Comparison of ENCODE assay signal across 21 cellular contexts in the genomic region with DNA sequence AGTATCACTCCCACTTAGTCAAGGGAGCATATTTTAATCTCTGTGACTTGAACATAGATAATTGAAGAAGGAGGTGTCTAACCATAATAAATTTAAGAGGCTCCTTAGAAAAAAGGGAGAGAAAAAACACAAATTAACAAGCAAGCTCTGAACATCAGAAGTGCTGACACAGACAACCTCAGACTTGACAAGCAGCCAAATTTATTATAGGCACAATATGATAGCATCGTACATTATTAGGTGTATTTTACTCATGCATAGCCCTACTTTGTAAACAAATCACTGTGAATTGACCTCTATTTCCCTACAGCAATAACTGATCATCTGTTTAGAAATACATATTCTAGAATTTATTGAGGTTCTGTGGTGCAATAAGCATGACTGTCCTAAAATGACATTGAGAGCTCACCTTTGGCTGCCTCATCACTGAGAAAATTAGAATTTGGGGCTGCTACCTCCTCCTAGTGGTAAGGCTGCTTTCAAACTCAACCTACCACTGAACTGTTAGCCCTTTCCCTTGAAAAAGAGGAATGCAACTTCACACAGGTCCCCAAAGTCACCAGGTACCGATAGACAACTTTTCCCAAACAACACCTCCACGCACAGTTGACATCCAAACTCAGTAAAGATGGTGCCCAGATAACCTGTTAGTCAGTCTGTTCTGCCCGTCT.
DNase-seq lines count a peak whose midpoint lies in the region; ATAC-seq and TF ChIP-seq lines count a peak whose summit lies in the region.
"Had no signal": no experiment of that assay in that cellular context is flagged by ENCODE, and none has a peak within 500 bp of the region (broad histone marks: within the 10 kb centered on the region; RNA-seq: fewer than 3 reads in every experiment).

No MANE protein-coding gene starts in this region.

- no peak for DNase-seq in GM20000 (ENCODE audit: low spot score)
- no peak for DNase-seq in MM.1S
- no peak for DNase-seq in astrocyte of the spinal cord (ENCODE audit: low read depth, low spot score)
- DNase-seq in kidney epithelial cell (ENCODE audit: low read depth), result no peak
- no peak for DNase-seq in GOT3 (lab: John Stamatoyannopoulos, UW)
- DNase-seq in SJCRH30, result no peak
- DNase-seq: DMS53, dorsolateral prefrontal cortex, KG1, left ventricle myocardium superior, NCI-H446 treated with DMSO at 0.1 percent for 48 hours, occipital lobe, thyroid gland had no signal

- H3K36me3 ChIP-seq in MM.1S (replicated peaks; ENCODE audit: insufficient read depth, low read length) (no peaks in the 10 kb centered on the region), kidney epithelial cell (ENCODE audit: control insufficient read depth, insufficient read depth, low read length) (no peaks in the 10 kb centered on the region), SJCRH30 (no peaks in the 10 kb centered on the region)
- H3K36me3 ChIP-seq: BLaER1 treated with 17β-estradiol and CSF1 and Interleukin-3, amounts not matched to agents 10 nM and 100 nM; cardiac muscle cell; HAP-1; right atrium auricular region; thyroid gland had no signal

- H3K9ac ChIP-seq in MM.1S (ENCODE audit: low read length), result no peak overlapping the region
- H3K9ac ChIP-seq: BLaER1 treated with 17β-estradiol and CSF1 and Interleukin-3, amounts not matched to agents 10 nM and 100 nM had no signal

- in situ Hi-C loops in astrocyte of the spinal cord (cut with HindIII; ENCODE audit: low sequenced_read_pairs), result no loop called here

- no peak overlapping the region for H2AFZ ChIP-seq in MM.1S (ENCODE audit: low read length)

- H3K27me3 ChIP-seq in MM.1S (replicated peaks; ENCODE audit: insufficient read depth, low read length), result no peaks in the 10 kb centered on the region
- no peaks in the 10 kb centered on the region for H3K27me3 ChIP-seq in kidney epithelial cell (ENCODE audit: control insufficient read depth, insufficient read depth, low read length)
- no peaks in the 10 kb centered on the region; the same call in 1 of the 2 replicates for H3K27me3 ChIP-seq in SJCRH30
- H3K27me3 ChIP-seq: BLaER1 treated with 17β-estradiol and CSF1 and Interleukin-3, amounts not matched to agents 10 nM and 100 nM; cardiac muscle cell; right atrium auricular region; thyroid gland had no signal

- H3K27ac ChIP-seq in MM.1S (ENCODE audit: low read length) (no peak overlapping the region), SJCRH30 (no peak overlapping the region)
- H3K27ac ChIP-seq: BLaER1 treated with 17β-estradiol and CSF1 and Interleukin-3, amounts not matched to agents 10 nM and 100 nM; cardiac muscle cell; dorsolateral prefrontal cortex; right atrium auricular region; SK-N-MC; thyroid gland had no signal

- H3F3A ChIP-seq in MM.1S (ENCODE audit: insufficient read depth, low read length), result no peaks in the 10 kb centered on the region

- TF ChIP-seq CTCF in GM20000 (IDR thresholded peaks at IDR 0.05; ENCODE audit: extremely low read depth, missing control alignments), result peak; percentile 10
- TF ChIP-seq CTCF in MM.1S (IDR thresholded peaks at IDR 0.05; ENCODE audit: low read length), result peak; percentile 29
- peak; percentile 12 for TF ChIP-seq CTCF in astrocyte of the spinal cord (IDR thresholded peaks at IDR 0.05; ENCODE audit: low read depth, low read length)
- TF ChIP-seq CTCF in kidney epithelial cell (IDR thresholded peaks at IDR 0.05; ENCODE audit: insufficient read depth, low read length, poor library complexity, severe bottlenecking), result peak; percentile 12

- H3K4me3 ChIP-seq in MM.1S (ENCODE audit: low read length), result no peak overlapping the region
- H3K4me3 ChIP-seq in astrocyte of the spinal cord (ENCODE audit: low read depth, low read length), result no peak overlapping the region
- no peak overlapping the region for H3K4me3 ChIP-seq in kidney epithelial cell (ENCODE audit: low read depth, low read length)
- H3K4me3 ChIP-seq in SJCRH30, result no peak overlapping the region
- H3K4me3 ChIP-seq: BLaER1 treated with 17β-estradiol and CSF1 and Interleukin-3, amounts not matched to agents 10 nM and 100 nM; cardiac muscle cell; dorsolateral prefrontal cortex; HAP-1; right atrium auricular region; SK-N-MC; thyroid gland had no signal

- H3K9me3 ChIP-seq in MM.1S (replicated peaks; ENCODE audit: insufficient read depth, low read length) (no peaks in the 10 kb centered on the region), SJCRH30 (replicated peaks) (no peaks in the 10 kb centered on the region)
- H3K9me3 ChIP-seq: BLaER1 treated with 17β-estradiol and CSF1 and Interleukin-3, amounts not matched to agents 10 nM and 100 nM; HAP-1; right atrium auricular region; thyroid gland had no signal

- H4K20me1 ChIP-seq in MM.1S (ENCODE audit: insufficient read depth, low read length), result no peaks in the 10 kb centered on the region
- H4K20me1 ChIP-seq: BLaER1 treated with 17β-estradiol and CSF1 and Interleukin-3, amounts not matched to agents 10 nM and 100 nM had no signal

- no peak overlapping the region for H3K4me2 ChIP-seq in MM.1S (ENCODE audit: low read depth, low read length)

- no peak for ATAC-seq in GM18858 (IDR thresholded peaks at IDR 0.05; ENCODE audit: unreplicated experiment)
- ATAC-seq: activated T-helper 17 cell treated with anti-CD3 and anti-CD28 coated beads, Interleukin-2, amount 50 U/mL, for 72 hours; esophagus mucosa; left ventricle myocardium superior had no signal

- H3K4me1 ChIP-seq in MM.1S (ENCODE audit: low read length) (peaks cover 9% of the 10 kb centered on the region; the same call in 1 of the 2 replicates), SJCRH30 (no peaks in the 10 kb centered on the region)
- H3K4me1 ChIP-seq: HAP-1, right atrium auricular region, thyroid gland had no signal

- no peaks in the 10 kb centered on the region for H3K9me2 ChIP-seq in MM.1S (replicated peaks; ENCODE audit: insufficient read depth, low read length)

- no peaks in the 10 kb centered on the region for H3K79me2 ChIP-seq in MM.1S (ENCODE audit: low read length)
